ENCODE assay signal across 10 cellular contexts in genomic region chr1:75136158-75136815, GRCh38. TPM values are rescaled to one million over a fixed set of nuclear protein-coding genes. Genes with fewer than 3 reads are reported as not detected.
DNase-seq lines count a peak whose midpoint lies in the region; ATAC-seq, FAIRE-seq and TF ChIP-seq lines count a peak whose summit lies in the region.
"Had no signal": no experiment of that assay in that cellular context is flagged by ENCODE, and none has a peak within 500 bp of the region (broad histone marks: within the 10 kb centered on the region; RNA-seq: fewer than 3 reads in every experiment).

No MANE protein-coding gene starts in this region.

- CTCF ChIA-PET in A549 (lab: Yijun Ruan, JAX) (interaction anchor here (0.7 to 1.6 kb wide), 4 partner anchors 17 to 365 kb away, joined by 3 to 5 read pairs (median 4); no protein-coding TSS in a partner anchor), IMR-90 (lab: Yijun Ruan, JAX) (interaction anchor here (0.6 kb wide), 1 partner anchor 96 kb away, joined by 3 read pairs; no protein-coding TSS in a partner anchor), GM12878 (lab: Yijun Ruan, JAX) (no interaction called here)

- peaks cover 4% of the 10 kb centered on the region for H3K9me3 Mint-ChIP-seq in memory B cell

- H3K4me1 ChIP-seq in A549 (no peaks in the 10 kb centered on the region; the same call in 2 of the 3 replicates), IMR-90 (ENCODE audit: control insufficient read depth, insufficient read depth, low read length) (no peaks in the 10 kb centered on the region), GM12878 (ENCODE audit: control insufficient read depth, insufficient read depth, low read length) (no peaks in the 10 kb centered on the region)

- no peak overlapping the region for H2AK9ac ChIP-seq in IMR-90 (replicated peaks; ENCODE audit: low read depth, low read length, poor library complexity)

- no peak overlapping the region for H4K5ac ChIP-seq in IMR-90 (ENCODE audit: low read depth, low read length)

- H3K36me3 ChIP-seq in IMR-90 (ENCODE audit: control insufficient read depth, insufficient read depth, low read length) (no peaks in the 10 kb centered on the region), GM12878 (ENCODE audit: control insufficient read depth in 2 of 2, insufficient read depth in 2 of 2, low read length in 1 of 2) (no peaks in the 10 kb centered on the region)
- H3K36me3 ChIP-seq: upper lobe of left lung had no signal

- H2AFZ ChIP-seq in IMR-90 (replicated peaks; ENCODE audit: low read length, poor library complexity) (peak overlapping the region; percentile 41), GM12878 (ENCODE audit: control insufficient read depth, low read depth, low read length) (no peak overlapping the region)

- peak overlapping the region; percentile 53 for H3K4me3 ChIP-seq in A549
- no peak overlapping the region for H3K4me3 ChIP-seq in IMR-90 (ENCODE audit: insufficient read depth, low read depth, low read length)
- no peak overlapping the region for H3K4me3 ChIP-seq in GM12878

- H3K23ac ChIP-seq in IMR-90 (ENCODE audit: low read depth, low read length): no peak overlapping the region

- no peak for TF ChIP-seq POLR2A in A549 (IDR thresholded peaks at IDR 0.05; ENCODE audit: low read length)
- TF ChIP-seq POLR2A in IMR-90 (IDR thresholded peaks at IDR 0.05; ENCODE audit: low read depth, low read length): no peak
- no peak for TF ChIP-seq POLR2A in GM12878 (IDR thresholded peaks at IDR 0.05; ENCODE audit: low read depth, low read length)
- TF ChIP-seq POLR2A in erythroblast (IDR thresholded peaks at IDR 0.05; ENCODE audit: low read length): no peak

- H3K9ac ChIP-seq in IMR-90 (ENCODE audit: low read depth, low read length): no peak overlapping the region
- H3K9ac ChIP-seq in GM12878 (ENCODE audit: control insufficient read depth, insufficient read depth, low read length): no peak overlapping the region

- no peak overlapping the region for H2BK5ac ChIP-seq in IMR-90 (ENCODE audit: low read depth, low read length, poor library complexity, severe bottlenecking)

- no peak for TF ChIP-seq CTCF in A549 (IDR thresholded peaks at IDR 0.05)
- no peak for TF ChIP-seq CTCF in IMR-90 (conservative IDR thresholded peaks at IDR 0.05; ENCODE audit: low read depth, low read length)
- TF ChIP-seq CTCF in GM12878 (IDR thresholded peaks at IDR 0.05 in 2 of 3, conservative IDR thresholded peaks at IDR 0.05 in 1 of 3; ENCODE audit: control insufficient read depth in 2 of 3, extremely low read depth in 1 of 3, insufficient read depth in 1 of 3, low read depth in 3 of 3, low read length in 3 of 3): no peak

- no peak overlapping the region for H3K14ac ChIP-seq in IMR-90 (replicated peaks; ENCODE audit: low read depth, low read length)

- POLR2A ChIA-PET in A549 (lab: Yijun Ruan, JAX): interaction anchor here (0.9 kb wide), 1 partner anchor 37 kb away, joined by 3 read pairs; no protein-coding TSS in a partner anchor
- POLR2A ChIA-PET in IMR-90 (lab: Charles Lee; ENCODE audit: unreplicated experiment): no interaction called here
- POLR2A ChIA-PET in GM12878 (lab: Charles Lee): no interaction called here

- peak overlapping the region; percentile 92 for H3K4me2 ChIP-seq in A549
- peak overlapping the region; percentile 30; the same call in 1 of the 2 replicates for H3K4me2 ChIP-seq in IMR-90 (ENCODE audit: low read depth, low read length)
- no peak overlapping the region for H3K4me2 ChIP-seq in GM12878 (ENCODE audit: control insufficient read depth, insufficient read depth)

- no peak overlapping the region for H4K8ac ChIP-seq in IMR-90 (ENCODE audit: low read depth in 2 of 2, low read length in 2 of 2)

- no peak overlapping the region for H2AK5ac ChIP-seq in IMR-90 (ENCODE audit: low read depth, low read length)

- no peak overlapping the region for H3K18ac ChIP-seq in IMR-90 (ENCODE audit: low read depth, low read length)

- no peak overlapping the region for H3K4ac ChIP-seq in IMR-90 (ENCODE audit: low read depth, low read length)

- intact Hi-C loops in IMR-90 (cut with micrococcal nuclease) (loop anchor here (5.0 kb wide), 1 partner anchor 364 kb away; no protein-coding TSS in a partner anchor), GM12878 (cut with micrococcal nuclease; ENCODE audit: unreplicated experiment) (no loop called here)

- peaks cover 61% of the 10 kb centered on the region for H3K27me3 ChIP-seq in IMR-90 (ENCODE audit: control insufficient read depth, insufficient read depth, low read length)
- H3K27me3 ChIP-seq in GM12878 (replicated peaks in 1 of 2; ENCODE audit: control insufficient read depth in 2 of 2, insufficient read depth in 2 of 2, low read length in 1 of 2): peaks cover 9 to 39% of the 10 kb centered on the region in 2 experiments

- no peaks in the 10 kb centered on the region for H4K20me1 ChIP-seq in IMR-90 (ENCODE audit: insufficient read depth, low read length)
- no peaks in the 10 kb centered on the region for H4K20me1 ChIP-seq in GM12878 (ENCODE audit: control insufficient read depth, insufficient read depth)

- no peak for TF ChIP-seq EP300 in A549 (IDR thresholded peaks at IDR 0.05)
- no peak for TF ChIP-seq EP300 in GM12878 (IDR thresholded peaks at IDR 0.05; ENCODE audit: borderline replicate concordance in 1 of 2, control insufficient read depth in 1 of 2, low read depth in 2 of 2, low read length in 2 of 2)

- DNase-seq in A549 (ENCODE audit: low read depth in 1 of 2, low spot score in 1 of 2) (peak in 1 of 2 experiments; percentile 10), IMR-90 (no peak), GM12878 (ENCODE audit: low read depth, low spot score) (no peak), memory B cell (ENCODE audit: low spot score in 2 of 2) (no peak), HCEC 1CT (no peak), erythroblast (lab: John Stamatoyannopoulos, UW) (no peak), GOT3 (lab: John Stamatoyannopoulos, UW) (no peak)
- DNase-seq: CD8-positive, alpha-beta memory T cell had no signal

- no peaks in the 10 kb centered on the region for H3K9me1 ChIP-seq in IMR-90 (ENCODE audit: insufficient read depth, low read length)

- 5% methylated on average over 6 of the region's 64 CpGs for WGBS in A549 (ENCODE audit: missing lambda C conversion rate)
- 2% methylated on average over 22 of the region's 64 CpGs; no CpG with 5 or more reads in 1 of the 2 experiments for WGBS in IMR-90 (ENCODE audit: extremely low coverage in 2 of 2, insufficient read length in 1 of 2), 2 experiments
- 4% methylated on average over 48 of the region's 64 CpGs for WGBS in GM12878 (ENCODE audit: insufficient coverage, insufficient replicate concordance, low lambda C conversion rate, missing lambda C conversion rate)

- no peak overlapping the region for H2BK20ac ChIP-seq in IMR-90 (ENCODE audit: low read depth, low read length)

- no peak overlapping the region for H2BK120ac ChIP-seq in IMR-90 (ENCODE audit: low read depth, low read length)

- H3K79me2 ChIP-seq in GM12878 (ENCODE audit: control insufficient read depth, insufficient read depth, low read length): no peaks in the 10 kb centered on the region

- peaks cover 6% of the 10 kb centered on the region for H3K4me1 Mint-ChIP-seq in memory B cell

- peaks cover 31% of the 10 kb centered on the region for H3K27me3 Mint-ChIP-seq in memory B cell

- RAD21 ChIA-PET in GM12878 (lab: Charles Lee; ENCODE audit: unreplicated experiment): no interaction called here

- H3K9me3 ChIP-seq in A549 (no peaks in the 10 kb centered on the region), IMR-90 (ENCODE audit: control insufficient read depth, insufficient read depth, low read length) (peaks cover 2% of the 10 kb centered on the region), GM12878 (replicated peaks; ENCODE audit: control insufficient read depth, insufficient read depth, low read length) (no peaks in the 10 kb centered on the region; the same call in 2 of the 3 replicates)

- H3K36me3 Mint-ChIP-seq in memory B cell: peaks cover 2% of the 10 kb centered on the region

- H3K79me1 ChIP-seq in IMR-90 (ENCODE audit: low read depth in 1 of 2, low read length in 2 of 2): no peaks in the 10 kb centered on the region

- no peak overlapping the region for H3K27ac Mint-ChIP-seq in memory B cell
- H3K27ac Mint-ChIP-seq: CD8-positive, alpha-beta memory T cell had no signal

- dilution Hi-C loops in IMR-90 (cut with HindIII; ENCODE audit: low sequenced_read_pairs, unreplicated experiment): no loop called here

- H3K27ac ChIP-seq in A549 (peak overlapping the region; percentile 66 to 80), IMR-90 (ENCODE audit: insufficient read depth, low read length) (no peak overlapping the region), GM12878 (ENCODE audit: control insufficient read depth, insufficient read depth) (no peak overlapping the region)
- H3K27ac ChIP-seq: upper lobe of left lung had no signal

- peak; percentile 64 to 72 for ATAC-seq in A549
- ATAC-seq in IMR-90 (ENCODE audit: low read depth): no peak; the same call in 1 of the 2 replicates
- no peak for ATAC-seq in GM12878
- ATAC-seq in memory B cell (ENCODE audit: low read depth): no peak
- no peak for ATAC-seq in HG03280 (IDR thresholded peaks at IDR 0.05; ENCODE audit: unreplicated experiment)

- TF ChIP-seq RAD21 in A549 (conservative IDR thresholded peaks at IDR 0.05 in 1 of 2, IDR thresholded peaks at IDR 0.05 in 1 of 2) (no peak), IMR-90 (IDR thresholded peaks at IDR 0.05; ENCODE audit: low read length) (no peak), GM12878 (IDR thresholded peaks at IDR 0.05; ENCODE audit: insufficient read depth, low read depth, low read length) (no peak)

- H3K4me3 Mint-ChIP-seq in memory B cell: peak overlapping the region; percentile 9

- SMC1A ChIA-PET in GM12878 (lab: Charles Lee; ENCODE audit: uncharacterized antibody, unreplicated experiment): interaction anchor here (0.6 kb wide), 1 partner anchor 151 kb away, joined by 3 read pairs; no protein-coding TSS in a partner anchor

- no peak overlapping the region for H2BK15ac ChIP-seq in IMR-90 (ENCODE audit: low read depth, low read length)

- H3K56ac ChIP-seq in IMR-90 (ENCODE audit: extremely low read depth, insufficient read depth, low read length): no peak overlapping the region

- H4K91ac ChIP-seq in IMR-90 (ENCODE audit: insufficient read depth, low read depth, low read length): no peak overlapping the region

- in situ Hi-C loops in IMR-90 (cut with MboI; ENCODE audit: low sequenced_read_pairs) (no loop called here), GM12878 (cut with MboI) (no loop called here)

- no TSS peak for BruUV-seq in IMR-90 (replicated peaks; lab: Mats Ljungman, UMichigan)
- BruUV-seq in GM12878 (replicated peaks; lab: Mats Ljungman, UMichigan): no TSS peak

- FAIRE-seq in A549 (lab: Jason Lieb, UNC) (no peak), GM12878 (lab: Jason Lieb, UNC) (no peak)

RNA-seq across cellular contexts. Expression of gene LHX8, which starts 2.1 kb away (rescaled TPM):
- polyA plus RNA-seq in A549 (2011; rRNA removed): 7.6 and 9.5 TPM in 2 replicates
- 2.4 and 2.6 TPM in 2 replicates for polyA plus RNA-seq in A549 (2012; cell fraction: cytosol; rRNA removed)
- 2.2 and 3.5 TPM in 2 replicates for polyA plus RNA-seq in A549 (2012; cell fraction: nucleus; rRNA removed)
- polyA plus RNA-seq in A549 (2017; fragmentation: RNase III; extraction: RNeasy Plus Mini Kit Qiagen cat#74134 plus additional on column Dnase treatment): 1.8 to 3.3 TPM (median 3.0 TPM) in 3 replicates
- 4.0 and 4.9 TPM in 2 replicates for polyA minus RNA-seq in A549 (2011; rRNA and poly(A)+ RNA removed)
- not detected in 2 replicates for total RNA-seq in IMR-90 (2012; rRNA removed)
- polyA plus RNA-seq in IMR-90 (2012; rRNA removed): not detected in 2 replicates
- polyA plus RNA-seq in IMR-90 (2012; cell fraction: cytosol; rRNA removed): not detected in 2 replicates
- not detected in 2 replicates for polyA plus RNA-seq in IMR-90 (2012; cell fraction: nucleus; rRNA removed; ENCODE audit: low replicate concordance)
- not detected in 2 replicates for total RNA-seq in GM12878 (2013; cell fraction: nucleolus; rRNA removed)
- not detected in 2 replicates for total RNA-seq in GM12878 (2014; rRNA removed)
- total RNA-seq in GM12878 (2014; rRNA removed; fragmentation: Illumina TruSeq; extraction: Trizol): not detected in 2 replicates
- not detected in 2 replicates for total RNA-seq in GM12878 (2021)
- not detected for polyA plus RNA-seq in GM12878 (2011; ENCODE audit: low read depth)
- polyA plus RNA-seq in GM12878 (2011; rRNA removed): not detected in 2 replicates
- not detected in 2 replicates for polyA plus RNA-seq in GM12878 (2011; cell fraction: cytosol; rRNA removed)
- polyA plus RNA-seq in GM12878 (2011; cell fraction: nucleus; rRNA removed): not detected in 2 replicates
- polyA plus RNA-seq in GM12878 (2012): not detected in 2 replicates
- polyA plus RNA-seq in GM12878 (2014; fragmentation: Illumina TruSeq; extraction: Trizol): not detected in 2 replicates
- polyA plus RNA-seq in GM12878 (2014; fragmentation: Nextera tagmentation; extraction: Ambion mirVana): not detected
- polyA plus RNA-seq in GM12878 (2014; rRNA removed): not detected in 2 replicates
- not detected for polyA plus RNA-seq in GM12878 (2016; fragmentation: Nextera tagmentation; extraction: Ambion mirVana)
- not detected in 2 replicates for polyA minus RNA-seq in GM12878 (2011; rRNA and poly(A)+ RNA removed)
- polyA minus RNA-seq in GM12878 (2011; cell fraction: cytosol; rRNA and poly(A)+ RNA removed): not detected in 2 replicates
- polyA minus RNA-seq in GM12878 (2011; cell fraction: nucleus; rRNA and poly(A)+ RNA removed): not detected in 2 replicates
- total RNA-seq: CD8-positive, alpha-beta memory T cell; upper lobe of left lung had no signal
- polyA plus RNA-seq: CD8-positive, alpha-beta memory T cell had no signal

Comparison
In these comparisons a context has a peak if more than half of its experiments do, and no peak if none do; other contexts are left out.
1. ATAC-seq: peak in A549 (2 of 2); none in IMR-90 (single experiment), GM12878 (single experiment), memory B cell (single experiment) and HG03280 (single experiment).
2. H3K27ac ChIP-seq: peak in A549 (2 of 2); none in IMR-90 (single experiment) and GM12878 (single experiment).